1 cellular context compared by ENCODE assay signal in genomic region chr9:125183054-125183453, GRCh38.
TF ChIP-seq lines count a peak whose summit lies in the region.

No MANE protein-coding gene starts in this region.

TF ChIP-seq in endothelial cell of umbilical vein, 7 proteins besides CTCF, POLR2A, EP300 and RAD21:
- TF ChIP-seq MYC (IDR thresholded peaks at IDR 0.05; ENCODE audit: low read depth, low read length) (no peak), GATA2 (IDR thresholded peaks at IDR 0.05; ENCODE audit: insufficient read depth, insufficient read length, low read depth, low read length) (peak; percentile 82), MAX (IDR thresholded peaks at IDR 0.05; ENCODE audit: insufficient read depth, insufficient read length) (no peak), POLR2AphosphoS5 (IDR thresholded peaks at IDR 0.05; ENCODE audit: insufficient read depth, low read depth, low read length) (peak; percentile 45)
TF ChIP-seq in endothelial cell of umbilical vein: peak in this region for 2.
